ENCODE assay signal across 14 cellular contexts in genomic region chr15:73325191-73325980, GRCh38. TPM values are rescaled to one million over a fixed set of nuclear protein-coding genes. Genes with fewer than 3 reads are reported as not detected.
DNase-seq lines count a peak whose midpoint lies in the region; ATAC-seq and TF ChIP-seq lines count a peak whose summit lies in the region.
"Had no signal": no experiment of that assay in that cellular context is flagged by ENCODE, and none has a peak within 500 bp of the region (broad histone marks: within the 10 kb centered on the region; RNA-seq: fewer than 3 reads in every experiment).

No MANE protein-coding gene starts in this region.

- DNase-seq in stimulated activated CD4-positive, alpha-beta T cell treated with anti-CD3 and anti-CD28 coated beads, Interleukin-1b, Interleukin-23, amount 100 ng/mL, for 48 hours = peak; percentile 9
- no peak for DNase-seq in stimulated activated CD4-positive, alpha-beta T cell treated with anti-CD3 and anti-CD28 coated beads, Interleukin-4, amount 100 ng/mL, for 4 hours
- no peak for DNase-seq in heart right ventricle
- no peak for DNase-seq in testis
- no peak for DNase-seq in NCI-H226
- DNase-seq: MG63, T1000 had no signal

- H3K9me2 ChIP-seq in OCI-LY1 (ENCODE audit: low read depth, low read length) = no peaks in the 10 kb centered on the region

- TF ChIP-seq CTCF in OCI-LY1 (IDR thresholded peaks at IDR 0.05; ENCODE audit: low read length) = peak; percentile 27; the same call in 1 of the 2 replicates
- TF ChIP-seq CTCF in heart right ventricle (IDR thresholded peaks at IDR 0.05) = peak in 7 of 9 donors; percentile 19 to 45 (median 34)
- no peak for TF ChIP-seq CTCF in testis (IDR thresholded peaks at IDR 0.05)

- no peak overlapping the region for H3K9ac ChIP-seq in OCI-LY1 (ENCODE audit: low read length)

- WGBS in heart right ventricle, 2 donors = 62 to 67% methylated on average over 35 of the region's 35 CpGs
- WGBS in testis, 2 donors = 82 to 89% methylated on average over 20 to 35 of the region's 35 CpGs

- intact Hi-C loops in heart right ventricle (cut with DNase I) = no loop called here
- intact Hi-C loops in testis (cut with DNase I; ENCODE audit: low total_unique reads) = no loop called here

- H3K79me2 ChIP-seq in OCI-LY1 (ENCODE audit: insufficient read depth, low read length) = no peaks in the 10 kb centered on the region

- no peak for TF ChIP-seq POLR2A in testis (IDR thresholded peaks at IDR 0.05)

- H4K20me1 ChIP-seq in OCI-LY1 (ENCODE audit: insufficient read depth, low read length) = no peaks in the 10 kb centered on the region

- H2AFZ ChIP-seq in OCI-LY1 (ENCODE audit: low read length) = no peak overlapping the region

- H3F3A ChIP-seq in OCI-LY1 (ENCODE audit: insufficient read depth, low read length) = no peaks in the 10 kb centered on the region

- H3K4me1 ChIP-seq in OCI-LY1 (ENCODE audit: insufficient read depth, low read length, severe bottlenecking) (no peaks in the 10 kb centered on the region), heart right ventricle (peaks cover 0 to 10% (median 3%) of the 10 kb centered on the region in 9 donors), testis (peaks cover 9% of the 10 kb centered on the region)
- H3K4me1 ChIP-seq: gastroesophageal sphincter, HAP-1 had no signal

- ATAC-seq in heart right ventricle (peak in 1 of 8 donors; percentile 15), HG03565 (IDR thresholded peaks at IDR 0.05; ENCODE audit: unreplicated experiment) (no peak), HG03439 (IDR thresholded peaks at IDR 0.05; ENCODE audit: unreplicated experiment) (no peak)
- ATAC-seq: gastroesophageal sphincter had no signal

- no peak overlapping the region for H3K27ac ChIP-seq in OCI-LY1 (ENCODE audit: low read depth, low read length, poor library complexity, severe bottlenecking)
- no peak overlapping the region for H3K27ac ChIP-seq in heart right ventricle
- H3K27ac ChIP-seq in testis = no peak overlapping the region
- H3K27ac ChIP-seq: gastroesophageal sphincter had no signal

- H3K9me3 ChIP-seq in OCI-LY1 (ENCODE audit: low read length) (no peaks in the 10 kb centered on the region), heart right ventricle (no peaks in the 10 kb centered on the region), testis (no peaks in the 10 kb centered on the region)
- H3K9me3 ChIP-seq: gastroesophageal sphincter, HAP-1, MG63 had no signal

- H3K4me3 ChIP-seq in OCI-LY1 (ENCODE audit: low read depth, low read length, poor library complexity, severe bottlenecking) (no peak overlapping the region), heart right ventricle (no peak overlapping the region), testis (no peak overlapping the region)
- H3K4me3 ChIP-seq: gastroesophageal sphincter, HAP-1, MG63 had no signal

- H3K4me2 ChIP-seq in OCI-LY1 (ENCODE audit: low read length) = no peak overlapping the region

- H3K27me3 ChIP-seq in OCI-LY1 (ENCODE audit: insufficient read depth, low read length) (0 out of 2 replicates have a peak, but pooled peaks cover 1% of the 10 kb centered on the region), heart right ventricle (peaks cover 0 to 16% (median 10%) of the 10 kb centered on the region in 7 donors), testis (no peaks in the 10 kb centered on the region)
- H3K27me3 ChIP-seq: MG63 had no signal

- no peaks in the 10 kb centered on the region for H3K36me3 ChIP-seq in OCI-LY1 (ENCODE audit: insufficient read depth, low read length)
- H3K36me3 ChIP-seq in heart right ventricle = peaks cover 0 to 14% (median 0%) of the 10 kb centered on the region in 9 donors
- no peaks in the 10 kb centered on the region for H3K36me3 ChIP-seq in testis (ENCODE audit: low read depth, missing control alignments)
- H3K36me3 ChIP-seq: gastroesophageal sphincter, HAP-1, MG63 had no signal

RNA-seq across cellular contexts. Expression of gene HCN4, which starts 43.4 kb away (rescaled TPM):
- total RNA-seq in heart right ventricle (10 to 100 TPM in 4 of 10 donors, 1 to 10 TPM in 6; 4.1 to 24.9 (median 7.9) TPM), testis (10 to 100 TPM; 12.6 to 17.6 TPM)
- polyA plus RNA-seq in heart right ventricle (1 to 10 TPM; 2.2 to 4.4 TPM), testis (ENCODE audit: insufficient read depth, low read depth, low replicate concordance) (9.1 TPM)
- total RNA-seq: aorta, G401 had no signal

Comparison
In these comparisons a context has a peak if more than half of its experiments do, and no peak if none do; other contexts are left out.
1. CTCF ChIP-seq: peak in OCI-LY1 (single experiment) and heart right ventricle (7 of 9); none in testis (0 of 3).